1 cellular context compared by ENCODE assay signal in genomic region chr1:8822383-8823294, GRCh38.
A peak's percentile ranks its signal among the peaks of the same experiment; 100 is the strongest.
TF ChIP-seq lines count a peak whose summit lies in the region.

No MANE protein-coding gene starts in this region.

TF ChIP-seq in HepG2, 621 proteins besides CTCF, POLR2A, EP300 and RAD21 (continues in another document):
- TF ChIP-seq, protein P1, sequence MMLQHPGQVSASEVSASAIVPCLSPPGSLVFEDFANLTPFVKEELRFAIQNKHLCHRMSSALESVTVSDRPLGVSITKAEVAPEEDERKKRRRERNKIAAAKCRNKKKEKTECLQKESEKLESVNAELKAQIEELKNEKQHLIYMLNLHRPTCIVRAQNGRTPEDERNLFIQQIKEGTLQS (CRISPR knock-in tag; IDR thresholded peaks at IDR 0.05) = no peak
- TF ChIP-seq ZNF720 (CRISPR knock-in tag; IDR thresholded peaks at IDR 0.05) = no peak
- TF ChIP-seq TFAP4 (IDR thresholded peaks at IDR 0.05; ENCODE audit: borderline replicate concordance, low read depth) = peak; percentile 93
- TF ChIP-seq PATZ1 (CRISPR knock-in tag; IDR thresholded peaks at IDR 0.05) = no peak
- 0 out of 2 replicates have a peak, but pooled peaks have one; percentile 53 for TF ChIP-seq HNF1B (CRISPR knock-in tag; IDR thresholded peaks at IDR 0.05)
- peak; percentile 17 for TF ChIP-seq ZNF18 (CRISPR knock-in tag; IDR thresholded peaks at IDR 0.05; ENCODE audit: insufficient replicate concordance)
- peak; percentile 27 for TF ChIP-seq ZNF687 (CRISPR knock-in tag; IDR thresholded peaks at IDR 0.05)
- TF ChIP-seq SOX6 (IDR thresholded peaks at IDR 0.05) = no peak
- TF ChIP-seq SOX6 (CRISPR knock-in tag; IDR thresholded peaks at IDR 0.05) = peak; percentile 4; the same call in 1 of the 2 replicates
- no peak for TF ChIP-seq ZNF616 (CRISPR knock-in tag; IDR thresholded peaks at IDR 0.05; ENCODE audit: low read depth)
- TF ChIP-seq KDM2A (CRISPR knock-in tag; IDR thresholded peaks at IDR 0.05; ENCODE audit: borderline replicate concordance, low read depth) = no peak; the same call in 1 of the 2 replicates
- TF ChIP-seq JARID2 (CRISPR knock-in tag; IDR thresholded peaks at IDR 0.05; ENCODE audit: insufficient replicate concordance) = no peak
- peak; percentile 55; the same call in 1 of the 2 replicates for TF ChIP-seq GATAD2A (CRISPR knock-in tag; IDR thresholded peaks at IDR 0.05)
- 0 out of 2 replicates have a peak, but pooled peaks have one; percentile 15 for TF ChIP-seq MED1 (CRISPR knock-in tag; IDR thresholded peaks at IDR 0.05)
- no peak for TF ChIP-seq ZNF766 (CRISPR knock-in tag; IDR thresholded peaks at IDR 0.05; ENCODE audit: borderline replicate concordance)
- no peak for TF ChIP-seq ZNF724P (CRISPR knock-in tag; IDR thresholded peaks at IDR 0.05; ENCODE audit: borderline replicate concordance)
- no peak for TF ChIP-seq BRD4 (CRISPR knock-in tag; IDR thresholded peaks at IDR 0.05)
- TF ChIP-seq ZMYM2 (CRISPR knock-in tag; IDR thresholded peaks at IDR 0.05) = 0 out of 2 replicates have a peak, but pooled peaks have one; percentile 30
- TF ChIP-seq BATF2 (CRISPR knock-in tag; IDR thresholded peaks at IDR 0.05) = no peak
- no peak for TF ChIP-seq MTF1 (CRISPR knock-in tag; IDR thresholded peaks at IDR 0.05)
- TF ChIP-seq PHF8 (CRISPR knock-in tag; IDR thresholded peaks at IDR 0.05) = no peak
- TF ChIP-seq KAT8 (CRISPR knock-in tag; IDR thresholded peaks at IDR 0.05) = peak; percentile 65
- peak; percentile 37; the same call in 1 of the 2 replicates for TF ChIP-seq ZFX (CRISPR knock-in tag; IDR thresholded peaks at IDR 0.05; ENCODE audit: low read depth)
- TF ChIP-seq ZNF569 (CRISPR knock-in tag; IDR thresholded peaks at IDR 0.05; ENCODE audit: borderline replicate concordance) = no peak
- TF ChIP-seq ZNF644 (CRISPR knock-in tag; IDR thresholded peaks at IDR 0.05; ENCODE audit: low read depth) = peak; percentile 75; the same call in 1 of the 2 replicates
- 0 out of 2 replicates have a peak, but pooled peaks have one; percentile 60 for TF ChIP-seq IKZF5 (CRISPR knock-in tag; IDR thresholded peaks at IDR 0.05)
- no peak for TF ChIP-seq YY1 (IDR thresholded peaks at IDR 0.05; ENCODE audit: insufficient read depth, insufficient replicate concordance, low read depth, low read length)
- TF ChIP-seq ZNF337 (CRISPR knock-in tag; IDR thresholded peaks at IDR 0.05; ENCODE audit: borderline replicate concordance, low read depth) = no peak
- no peak for TF ChIP-seq ZNF678 (CRISPR knock-in tag; IDR thresholded peaks at IDR 0.05)
- TF ChIP-seq NPAS2 (CRISPR knock-in tag; IDR thresholded peaks at IDR 0.05; ENCODE audit: borderline replicate concordance) = no peak
- no peak for TF ChIP-seq ZFYVE20 (CRISPR knock-in tag; IDR thresholded peaks at IDR 0.05; ENCODE audit: borderline replicate concordance, low read depth)
- no peak for TF ChIP-seq MBNL3 (CRISPR knock-in tag; conservative IDR thresholded peaks at IDR 0.05)
- no peak for TF ChIP-seq CREBL2 (CRISPR knock-in tag; IDR thresholded peaks at IDR 0.05; ENCODE audit: borderline replicate concordance)
- TF ChIP-seq NRL (CRISPR knock-in tag; IDR thresholded peaks at IDR 0.05; ENCODE audit: borderline replicate concordance) = no peak
- TF ChIP-seq SMAD3 (CRISPR knock-in tag; IDR thresholded peaks at IDR 0.05) = no peak
- TF ChIP-seq NCOA2 (CRISPR knock-in tag; IDR thresholded peaks at IDR 0.05) = no peak; the same call in 1 of the 2 replicates
- TF ChIP-seq, protein P2, sequence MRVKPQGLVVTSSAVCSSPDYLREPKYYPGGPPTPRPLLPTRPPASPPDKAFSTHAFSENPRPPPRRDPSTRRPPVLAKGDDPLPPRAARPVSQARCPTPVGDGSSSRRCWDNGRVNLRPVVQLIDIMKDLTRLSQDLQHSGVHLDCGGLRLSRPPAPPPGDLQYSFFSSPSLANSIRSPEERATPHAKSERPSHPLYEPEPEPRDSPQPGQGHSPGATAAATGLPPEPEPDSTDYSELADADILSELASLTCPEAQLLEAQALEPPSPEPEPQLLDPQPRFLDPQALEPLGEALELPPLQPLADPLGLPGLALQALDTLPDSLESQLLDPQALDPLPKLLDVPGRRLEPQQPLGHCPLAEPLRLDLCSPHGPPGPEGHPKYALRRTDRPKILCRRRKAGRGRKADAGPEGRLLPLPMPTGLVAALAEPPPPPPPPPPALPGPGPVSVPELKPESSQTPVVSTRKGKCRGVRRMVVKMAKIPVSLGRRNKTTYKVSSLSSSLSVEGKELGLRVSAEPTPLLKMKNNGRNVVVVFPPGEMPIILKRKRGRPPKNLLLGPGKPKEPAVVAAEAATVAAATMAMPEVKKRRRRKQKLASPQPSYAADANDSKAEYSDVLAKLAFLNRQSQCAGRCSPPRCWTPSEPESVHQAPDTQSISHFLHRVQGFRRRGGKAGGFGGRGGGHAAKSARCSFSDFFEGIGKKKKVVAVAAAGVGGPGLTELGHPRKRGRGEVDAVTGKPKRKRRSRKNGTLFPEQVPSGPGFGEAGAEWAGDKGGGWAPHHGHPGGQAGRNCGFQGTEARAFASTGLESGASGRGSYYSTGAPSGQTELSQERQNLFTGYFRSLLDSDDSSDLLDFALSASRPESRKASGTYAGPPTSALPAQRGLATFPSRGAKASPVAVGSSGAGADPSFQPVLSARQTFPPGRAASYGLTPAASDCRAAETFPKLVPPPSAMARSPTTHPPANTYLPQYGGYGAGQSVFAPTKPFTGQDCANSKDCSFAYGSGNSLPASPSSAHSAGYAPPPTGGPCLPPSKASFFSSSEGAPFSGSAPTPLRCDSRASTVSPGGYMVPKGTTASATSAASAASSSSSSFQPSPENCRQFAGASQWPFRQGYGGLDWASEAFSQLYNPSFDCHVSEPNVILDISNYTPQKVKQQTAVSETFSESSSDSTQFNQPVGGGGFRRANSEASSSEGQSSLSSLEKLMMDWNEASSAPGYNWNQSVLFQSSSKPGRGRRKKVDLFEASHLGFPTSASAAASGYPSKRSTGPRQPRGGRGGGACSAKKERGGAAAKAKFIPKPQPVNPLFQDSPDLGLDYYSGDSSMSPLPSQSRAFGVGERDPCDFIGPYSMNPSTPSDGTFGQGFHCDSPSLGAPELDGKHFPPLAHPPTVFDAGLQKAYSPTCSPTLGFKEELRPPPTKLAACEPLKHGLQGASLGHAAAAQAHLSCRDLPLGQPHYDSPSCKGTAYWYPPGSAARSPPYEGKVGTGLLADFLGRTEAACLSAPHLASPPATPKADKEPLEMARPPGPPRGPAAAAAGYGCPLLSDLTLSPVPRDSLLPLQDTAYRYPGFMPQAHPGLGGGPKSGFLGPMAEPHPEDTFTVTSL (CRISPR knock-in tag; IDR thresholded peaks at IDR 0.05; ENCODE audit: borderline replicate concordance) = no peak
- TF ChIP-seq KDM1A (CRISPR knock-in tag; IDR thresholded peaks at IDR 0.05) = no peak
- TF ChIP-seq, protein P3, sequence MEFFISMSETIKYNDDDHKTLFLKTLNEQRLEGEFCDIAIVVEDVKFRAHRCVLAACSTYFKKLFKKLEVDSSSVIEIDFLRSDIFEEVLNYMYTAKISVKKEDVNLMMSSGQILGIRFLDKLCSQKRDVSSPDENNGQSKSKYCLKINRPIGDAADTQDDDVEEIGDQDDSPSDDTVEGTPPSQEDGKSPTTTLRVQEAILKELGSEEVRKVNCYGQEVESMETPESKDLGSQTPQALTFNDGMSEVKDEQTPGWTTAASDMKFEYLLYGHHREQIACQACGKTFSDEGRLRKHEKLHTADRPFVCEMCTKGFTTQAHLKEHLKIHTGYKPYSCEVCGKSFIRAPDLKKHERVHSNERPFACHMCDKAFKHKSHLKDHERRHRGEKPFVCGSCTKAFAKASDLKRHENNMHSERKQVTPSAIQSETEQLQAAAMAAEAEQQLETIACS (CRISPR knock-in tag; IDR thresholded peaks at IDR 0.05) = no peak
- no peak for TF ChIP-seq ZNF430 (CRISPR knock-in tag; IDR thresholded peaks at IDR 0.05)
- TF ChIP-seq ZNF777 (CRISPR knock-in tag; IDR thresholded peaks at IDR 0.05) = 0 out of 2 replicates have a peak, but pooled peaks have one; percentile 50
